ENCODE assay signal across 1 cellular context in the genomic region with DNA sequence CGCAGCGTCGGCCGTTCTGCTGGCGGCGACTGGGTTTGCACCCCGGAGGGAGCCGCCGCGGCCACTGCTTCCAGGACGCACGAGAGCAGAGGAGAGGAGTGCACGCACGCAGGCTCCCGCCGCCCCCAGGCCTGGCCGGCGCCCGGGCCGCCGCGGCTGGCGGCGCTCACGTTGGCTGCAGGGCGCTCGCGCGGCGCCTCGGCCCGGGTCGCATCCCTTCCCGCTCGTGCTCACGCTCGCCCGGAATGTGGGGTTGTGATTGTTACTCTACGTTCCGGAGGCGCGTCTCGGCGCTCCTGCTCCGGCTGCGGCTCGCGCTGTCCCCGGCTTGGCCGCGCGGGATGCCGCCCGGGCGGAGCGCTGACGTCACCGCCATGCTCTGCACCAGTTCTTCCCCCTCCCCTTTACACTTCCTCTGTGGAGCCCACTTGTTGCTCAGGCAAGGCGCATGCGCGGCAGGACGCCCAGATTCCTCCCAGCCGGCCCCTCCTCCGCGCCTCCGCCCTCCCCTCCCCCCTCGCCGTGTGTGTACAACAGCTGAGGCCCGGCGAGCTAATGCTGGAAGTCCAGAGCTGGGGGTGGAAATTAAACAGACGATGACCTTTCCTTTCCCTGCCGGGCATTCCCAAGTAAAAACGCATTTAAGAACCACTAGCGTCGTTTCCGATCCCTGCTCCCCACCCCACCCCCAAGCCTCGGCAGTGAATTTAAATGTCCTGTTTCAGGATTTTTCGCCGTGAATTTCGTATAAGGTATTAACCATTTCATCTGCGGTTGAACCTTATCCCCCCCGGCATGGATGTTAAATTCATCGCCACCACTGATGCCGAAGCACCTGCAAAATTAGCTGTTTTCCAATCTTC.
A peak's percentile ranks its signal among the peaks of the same experiment; 100 is the strongest.
TF ChIP-seq lines count a peak whose summit lies in the region.

A gene (minus strand): TSS at position 325 of the 863 bp plus-strand sequence. CDS start 916 bp downstream, outside the sequence.

TF ChIP-seq in HEK293, 187 proteins besides CTCF, POLR2A, EP300 and RAD21 (continued from another document):
- TF ChIP-seq, protein P1, sequence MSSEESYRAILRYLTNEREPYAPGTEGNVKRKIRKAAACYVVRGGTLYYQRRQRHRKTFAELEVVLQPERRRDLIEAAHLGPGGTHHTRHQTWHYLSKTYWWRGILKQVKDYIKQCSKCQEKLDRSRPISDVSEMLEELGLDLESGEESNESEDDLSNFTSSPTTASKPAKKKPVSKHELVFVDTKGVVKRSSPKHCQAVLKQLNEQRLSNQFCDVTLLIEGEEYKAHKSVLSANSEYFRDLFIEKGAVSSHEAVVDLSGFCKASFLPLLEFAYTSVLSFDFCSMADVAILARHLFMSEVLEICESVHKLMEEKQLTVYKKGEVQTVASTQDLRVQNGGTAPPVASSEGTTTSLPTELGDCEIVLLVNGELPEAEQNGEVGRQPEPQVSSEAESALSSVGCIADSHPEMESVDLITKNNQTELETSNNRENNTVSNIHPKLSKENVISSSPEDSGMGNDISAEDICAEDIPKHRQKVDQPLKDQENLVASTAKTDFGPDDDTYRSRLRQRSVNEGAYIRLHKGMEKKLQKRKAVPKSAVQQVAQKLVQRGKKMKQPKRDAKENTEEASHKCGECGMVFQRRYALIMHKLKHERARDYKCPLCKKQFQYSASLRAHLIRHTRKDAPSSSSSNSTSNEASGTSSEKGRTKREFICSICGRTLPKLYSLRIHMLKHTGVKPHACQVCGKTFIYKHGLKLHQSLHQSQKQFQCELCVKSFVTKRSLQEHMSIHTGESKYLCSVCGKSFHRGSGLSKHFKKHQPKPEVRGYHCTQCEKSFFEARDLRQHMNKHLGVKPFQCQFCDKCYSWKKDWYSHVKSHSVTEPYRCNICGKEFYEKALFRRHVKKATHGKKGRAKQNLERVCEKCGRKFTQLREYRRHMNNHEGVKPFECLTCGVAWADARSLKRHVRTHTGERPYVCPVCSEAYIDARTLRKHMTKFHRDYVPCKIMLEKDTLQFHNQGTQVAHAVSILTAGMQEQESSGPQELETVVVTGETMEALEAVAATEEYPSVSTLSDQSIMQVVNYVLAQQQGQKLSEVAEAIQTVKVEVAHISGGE (tag by site-specific recombination; conservative IDR thresholded peaks at IDR 0.05; ENCODE audit: low read depth) = peak; percentile 40
- no peak for TF ChIP-seq ZNF548 (tag by site-specific recombination; IDR thresholded peaks at IDR 0.05)
- peak; percentile 49; the same call in 1 of the 2 replicates for TF ChIP-seq KLF9 (tag by site-specific recombination; IDR thresholded peaks at IDR 0.05; ENCODE audit: low read depth)
- TF ChIP-seq, protein P2, sequence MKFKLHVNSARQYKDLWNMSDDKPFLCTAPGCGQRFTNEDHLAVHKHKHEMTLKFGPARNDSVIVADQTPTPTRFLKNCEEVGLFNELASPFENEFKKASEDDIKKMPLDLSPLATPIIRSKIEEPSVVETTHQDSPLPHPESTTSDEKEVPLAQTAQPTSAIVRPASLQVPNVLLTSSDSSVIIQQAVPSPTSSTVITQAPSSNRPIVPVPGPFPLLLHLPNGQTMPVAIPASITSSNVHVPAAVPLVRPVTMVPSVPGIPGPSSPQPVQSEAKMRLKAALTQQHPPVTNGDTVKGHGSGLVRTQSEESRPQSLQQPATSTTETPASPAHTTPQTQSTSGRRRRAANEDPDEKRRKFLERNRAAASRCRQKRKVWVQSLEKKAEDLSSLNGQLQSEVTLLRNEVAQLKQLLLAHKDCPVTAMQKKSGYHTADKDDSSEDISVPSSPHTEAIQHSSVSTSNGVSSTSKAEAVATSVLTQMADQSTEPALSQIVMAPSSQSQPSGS (tag by site-specific recombination; IDR thresholded peaks at IDR 0.05; ENCODE audit: low read depth) = peak; percentile 97
- TF ChIP-seq, protein P3, sequence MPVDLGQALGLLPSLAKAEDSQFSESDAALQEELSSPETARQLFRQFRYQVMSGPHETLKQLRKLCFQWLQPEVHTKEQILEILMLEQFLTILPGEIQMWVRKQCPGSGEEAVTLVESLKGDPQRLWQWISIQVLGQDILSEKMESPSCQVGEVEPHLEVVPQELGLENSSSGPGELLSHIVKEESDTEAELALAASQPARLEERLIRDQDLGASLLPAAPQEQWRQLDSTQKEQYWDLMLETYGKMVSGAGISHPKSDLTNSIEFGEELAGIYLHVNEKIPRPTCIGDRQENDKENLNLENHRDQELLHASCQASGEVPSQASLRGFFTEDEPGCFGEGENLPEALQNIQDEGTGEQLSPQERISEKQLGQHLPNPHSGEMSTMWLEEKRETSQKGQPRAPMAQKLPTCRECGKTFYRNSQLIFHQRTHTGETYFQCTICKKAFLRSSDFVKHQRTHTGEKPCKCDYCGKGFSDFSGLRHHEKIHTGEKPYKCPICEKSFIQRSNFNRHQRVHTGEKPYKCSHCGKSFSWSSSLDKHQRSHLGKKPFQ (tag by site-specific recombination; IDR thresholded peaks at IDR 0.05) = no peak
- TF ChIP-seq SP2 (tag by site-specific recombination; IDR thresholded peaks at IDR 0.05) = peak; percentile 73
- peak; percentile 92 for TF ChIP-seq KLF8 (tag by site-specific recombination; IDR thresholded peaks at IDR 0.05)
- no peak for TF ChIP-seq ZNF777 (tag by site-specific recombination; IDR thresholded peaks at IDR 0.05; ENCODE audit: borderline replicate concordance)
- peak; percentile 91 for TF ChIP-seq SCRT1 (tag by site-specific recombination; IDR thresholded peaks at IDR 0.05; ENCODE audit: borderline replicate concordance)
- TF ChIP-seq ZNF324 (tag by site-specific recombination; IDR thresholded peaks at IDR 0.05) = peak; percentile 26; the same call in 1 of the 2 replicates
